In the genomic region with DNA sequence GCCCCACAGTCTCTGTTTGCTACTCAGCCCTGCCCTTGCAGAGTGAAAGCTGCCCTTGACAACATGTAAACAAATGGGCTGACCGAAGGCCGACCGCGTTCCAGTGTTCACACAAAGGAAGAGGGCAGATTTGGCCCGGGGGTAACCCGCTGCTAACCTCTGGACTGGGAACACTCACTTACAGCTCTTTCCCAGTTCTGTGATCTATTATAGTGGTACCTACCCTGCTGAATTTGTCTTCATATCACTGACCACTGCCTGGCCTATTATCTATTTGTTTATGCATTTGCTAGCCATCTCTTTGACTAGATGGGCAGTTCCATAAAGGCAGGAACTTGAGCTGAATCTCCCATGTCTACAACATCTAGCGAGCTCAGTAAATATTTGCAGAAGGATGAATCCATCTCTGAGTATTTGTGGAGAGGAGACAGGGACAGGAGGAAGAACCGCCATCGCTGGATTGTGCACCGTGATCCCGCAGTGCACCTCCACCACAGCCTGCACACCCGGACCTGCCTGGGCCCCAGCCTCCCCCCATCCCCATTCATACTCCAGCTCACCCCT, we compare ENCODE assay signal across 20 cellular contexts. TPM values are rescaled to one million over a fixed set of nuclear protein-coding genes. Genes with fewer than 3 reads are reported as not detected.
A peak's percentile ranks its signal among the peaks of the same experiment; 100 is the strongest.
DNase-seq lines count a peak whose midpoint lies in the region; ATAC-seq, FAIRE-seq and TF ChIP-seq lines count a peak whose summit lies in the region.
"Had no signal": no experiment of that assay in that cellular context is flagged by ENCODE, and none has a peak within 500 bp of the region (broad histone marks: within the 10 kb centered on the region; RNA-seq: fewer than 3 reads in every experiment).

No MANE protein-coding gene starts in this region.

- POLR2A ChIA-PET in HepG2 (lab: Yijun Ruan, JAX): interaction anchor here (0.8 to 16.7 kb wide), 12 partner anchors 9 to 517 kb away, joined by 3 to 210 read pairs (median 6); partner anchors contain the start of genes PSAP and SLC29A3

- peak overlapping the region; percentile 67 for H3K9ac ChIP-seq in HepG2 (ENCODE audit: insufficient read depth, low read depth, low read length)

- H3K4me1 Mint-ChIP-seq in type B pancreatic cell (ENCODE audit: unreplicated experiment): peaks cover 41% of the 10 kb centered on the region

- H3K36me3 Mint-ChIP-seq in type B pancreatic cell: no peaks in the 10 kb centered on the region

- in situ Hi-C loops in HepG2 (cut with HindIII; ENCODE audit: extremely low pct_ligation_motif_present, low pct_unique_long_range_greater_than_20kb): loop anchor here (25.0 kb wide), 1 partner anchor 703 kb away; no protein-coding TSS in a partner anchor

- H3K27me3 Mint-ChIP-seq in type B pancreatic cell: no peaks in the 10 kb centered on the region
- H3K27me3 Mint-ChIP-seq: activated naive CD4-positive, alpha-beta T cell treated with anti-CD3 and anti-CD28 coated beads, Interleukin-2, amount 50 U/mL, for 24 hours; T-helper 17 cell had no signal

- H2AFZ ChIP-seq in HepG2 (ENCODE audit: low read length): no peak overlapping the region

- H3K4me2 ChIP-seq in HepG2 (ENCODE audit: low read depth, low read length): peak overlapping the region; percentile 82

- no peak; a peak in 1 of 4 replicates for TF ChIP-seq POLR2A in HepG2 (IDR thresholded peaks at IDR 0.05; ENCODE audit: insufficient read depth in 1 of 2, low read depth in 2 of 2, low read length in 2 of 2)

- CTCF ChIA-PET in HepG2 (lab: Yijun Ruan, JAX; ENCODE audit: low intra/inter-chr PET ratio, low total read pairs): no interaction called here

- H3K9me3 Mint-ChIP-seq in type B pancreatic cell: no peaks in the 10 kb centered on the region
- H3K9me3 Mint-ChIP-seq: activated naive CD4-positive, alpha-beta T cell treated with anti-CD3 and anti-CD28 coated beads, Interleukin-2, amount 50 U/mL, for 24 hours had no signal

- ATAC-seq in HepG2: peak; percentile 93
- ATAC-seq: T-helper 17 cell had no signal

- BruUV-seq in HepG2 (replicated peaks; lab: Mats Ljungman, UMichigan): TSS peak; percentile 16

- H3K27ac ChIP-seq in HepG2 (ENCODE audit: extremely low read length, insufficient read depth, low read length): peak overlapping the region; percentile 92

- DNase-seq in NCI-H1417 (lab: John Stamatoyannopoulos, UW): peak in 2 of 3 experiments; percentile 4 to 30
- no peak for DNase-seq in NCI-H1417 treated with DMSO at 0.1 percent for 48 hours (lab: John Stamatoyannopoulos, UW)
- peak; percentile 29 for DNase-seq in NCI-H748 treated with DMSO at 0.1 percent for 48 hours (lab: John Stamatoyannopoulos, UW)
- peak; percentile 90 for DNase-seq in HepG2 (ENCODE audit: low spot score)
- no peak for DNase-seq in type B pancreatic cell (ENCODE audit: extremely low spot score, unreplicated experiment)
- no peak for DNase-seq in activated CD4-positive, alpha-beta T cell treated with anti-CD3 and anti-CD28 coated beads for 48 hours
- no peak for DNase-seq in GM20000 (ENCODE audit: low spot score)
- DNase-seq in NCI-H2107 treated with DMSO at 0.1 percent for 48 hours (lab: John Stamatoyannopoulos, UW; ENCODE audit: unreplicated experiment): no peak
- DNase-seq: BE2C; kidney; NCI-H526; stimulated activated CD8-positive, alpha-beta memory T cell treated with anti-CD3 and anti-CD28 coated beads, Interleukin-4, amount 100 ng/mL, for 48 hours; T-helper 17 cell had no signal

- H3K36me3 ChIP-seq in HepG2 (replicated peaks in 1 of 2; ENCODE audit: control insufficient read depth in 1 of 2, insufficient read depth in 2 of 2, low read length in 2 of 2): peaks cover 2 to 18% of the 10 kb centered on the region in 2 experiments
- H3K36me3 ChIP-seq: BE2C, neutrophil had no signal

- peak overlapping the region; percentile 59 for H3K27ac Mint-ChIP-seq in type B pancreatic cell
- H3K27ac Mint-ChIP-seq: activated naive CD4-positive, alpha-beta T cell treated with anti-CD3 and anti-CD28 coated beads, Interleukin-2, amount 50 U/mL, for 24 hours; T-helper 17 cell had no signal

- H3K79me2 ChIP-seq in HepG2 (ENCODE audit: insufficient read depth, low read length): peaks cover 17% of the 10 kb centered on the region

- peak overlapping the region in 2 of 3 experiments; percentile 23 to 51; a peak in 3 of 6 replicates for H3K4me3 ChIP-seq in HepG2 (replicated peaks in 1 of 3; ENCODE audit: insufficient read depth in 1 of 3, low read depth in 2 of 3, low read length in 3 of 3)
- H3K4me3 ChIP-seq: lung, upper lobe of left lung had no signal

- peak; percentile 15; the same call in 1 of the 2 replicates for TF ChIP-seq RAD21 in HepG2 (CRISPR knock-in tag; IDR thresholded peaks at IDR 0.05)

- intact Hi-C loops in HepG2 (cut with micrococcal nuclease; ENCODE audit: unreplicated experiment): loop anchor here (1.0 to 2.0 kb wide), 3 partner anchors 14 to 42 kb away; partner anchors contain the start of gene SLC29A3

- TF ChIP-seq EP300 in HepG2 (IDR thresholded peaks at IDR 0.05; ENCODE audit: low read depth in 2 of 2, low read length in 2 of 2): peak in 1 of 2 experiments; percentile 57; a peak in 2 of 4 replicates
- no peak for TF ChIP-seq EP300 in HepG2 (CRISPR knock-in tag; IDR thresholded peaks at IDR 0.05; ENCODE audit: borderline replicate concordance)

- FAIRE-seq in HepG2 (lab: Jason Lieb, UNC): peak; percentile 75
- FAIRE-seq: A204.1, bronchial epithelial cell, GM12892, kidney had no signal

- TF ChIP-seq CTCF in HepG2 (CRISPR knock-in tag; IDR thresholded peaks at IDR 0.05) (0 out of 2 replicates have a peak, but pooled peaks have one; percentile 10), type B pancreatic cell (conservative IDR thresholded peaks at IDR 0.05) (no peak), GM20000 (IDR thresholded peaks at IDR 0.05; ENCODE audit: extremely low read depth, missing control alignments) (no peak)

- no peaks in the 10 kb centered on the region for H3K27me3 ChIP-seq in HepG2 (ENCODE audit: control insufficient read depth in 1 of 2, insufficient read depth in 2 of 2, low read length in 2 of 2)
- H3K27me3 ChIP-seq: BE2C, neutrophil, upper lobe of left lung had no signal

- 2% methylated on average over 7 of the region's 12 CpGs for WGBS in HepG2 (ENCODE audit: low lambda C conversion rate)

- H3K9me3 ChIP-seq in HepG2 (ENCODE audit: low read length): no peaks in the 10 kb centered on the region
- H3K9me3 ChIP-seq: BE2C, neutrophil, upper lobe of left lung had no signal

- H3K4me1 ChIP-seq in HepG2 (ENCODE audit: insufficient read depth, low read length): peaks cover 96% of the 10 kb centered on the region

- no peaks in the 10 kb centered on the region for H4K20me1 ChIP-seq in HepG2 (ENCODE audit: insufficient read depth, low read length)

- peak overlapping the region; percentile 2 for H3K4me3 Mint-ChIP-seq in type B pancreatic cell
- H3K4me3 Mint-ChIP-seq: activated naive CD4-positive, alpha-beta T cell treated with anti-CD3 and anti-CD28 coated beads, Interleukin-2, amount 50 U/mL, for 24 hours; T-helper 17 cell had no signal

TF ChIP-seq in HepG2, 621 proteins besides CTCF, POLR2A, EP300 and RAD21 (continues in another document):
- TF ChIP-seq, protein P1, sequence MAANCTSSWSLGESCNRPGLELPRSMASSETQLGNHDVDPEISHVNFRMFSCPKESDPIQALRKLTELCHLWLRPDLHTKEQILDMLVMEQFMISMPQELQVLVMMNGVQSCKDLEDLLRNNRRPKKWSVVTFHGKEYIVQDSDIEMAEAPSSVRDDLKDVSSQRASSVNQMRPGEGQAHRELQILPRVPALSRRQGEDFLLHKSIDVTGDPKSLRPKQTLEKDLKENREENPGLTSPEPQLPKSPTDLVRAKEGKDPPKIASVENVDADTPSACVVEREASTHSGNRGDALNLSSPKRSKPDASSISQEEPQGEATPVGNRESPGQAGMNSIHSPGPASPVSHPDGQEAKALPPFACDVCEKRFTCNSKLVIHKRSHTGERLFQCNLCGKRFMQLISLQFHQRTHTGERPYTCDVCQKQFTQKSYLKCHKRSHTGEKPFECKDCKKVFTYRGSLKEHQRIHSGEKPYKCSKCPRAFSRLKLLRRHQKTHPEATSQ (CRISPR knock-in tag; IDR thresholded peaks at IDR 0.05; ENCODE audit: borderline replicate concordance): 0 out of 2 replicates have a peak, but pooled peaks have one; percentile 65
- TF ChIP-seq ZNF652 (CRISPR knock-in tag; IDR thresholded peaks at IDR 0.05; ENCODE audit: borderline replicate concordance, low read depth): no peak
- no peak for TF ChIP-seq THYN1 (CRISPR knock-in tag; IDR thresholded peaks at IDR 0.05; ENCODE audit: borderline replicate concordance, low read depth)
- no peak for TF ChIP-seq ZNF777 (CRISPR knock-in tag; IDR thresholded peaks at IDR 0.05)

RNA-seq across cellular contexts. Expression of gene SLC29A3, which starts 15.3 kb away (rescaled TPM):
- total RNA-seq in HepG2 (2016; rRNA removed; fragmentation: Illumina TruSeq; extraction: Trizol) (5.3 and 8.6 TPM in 2 replicates), type B pancreatic cell (ENCODE audit: low replicate concordance) (8.8 and 11.1 TPM in 2 replicates)
- total RNA-seq in HepG2 (2016; cell fraction: cytosol; rRNA removed; fragmentation: Illumina TruSeq; extraction: Trizol; ENCODE audit: low read depth): 3.3 and 4.1 TPM in 2 replicates
- total RNA-seq in HepG2 (2016; cell fraction: insoluble cytoplasmic fraction; rRNA removed; fragmentation: Illumina TruSeq; extraction: Trizol): 5.0 and 9.4 TPM in 2 replicates
- 6.3 and 7.6 TPM in 2 replicates for total RNA-seq in HepG2 (2016; cell fraction: membrane; rRNA removed; fragmentation: Illumina TruSeq; extraction: Trizol)
- 9.6 and 10.1 TPM in 2 replicates for total RNA-seq in HepG2 (2016; cell fraction: nucleus; rRNA removed; fragmentation: Illumina TruSeq; extraction: Trizol)
- 11.8 and 14.4 TPM in 2 replicates for polyA plus RNA-seq in HepG2 (2011; rRNA removed)
- 11.4 and 13.2 TPM in 2 replicates for polyA plus RNA-seq in HepG2 (2011; cell fraction: cytosol; rRNA removed)
- 10.9 and 11.3 TPM in 2 replicates for polyA plus RNA-seq in HepG2 (2011; cell fraction: nucleus; rRNA removed)
- 13.5 and 17.5 TPM in 2 replicates for polyA plus RNA-seq in HepG2 (2012)
- polyA plus RNA-seq in HepG2 (2016; cell fraction: cytosol; fragmentation: Illumina TruSeq; extraction: Trizol; ENCODE audit: low read depth): 5.1 and 5.8 TPM in 2 replicates
- 6.5 and 10.2 TPM in 2 replicates for polyA plus RNA-seq in HepG2 (2016; cell fraction: insoluble cytoplasmic fraction; fragmentation: Illumina TruSeq; extraction: Trizol; ENCODE audit: low read depth)
- polyA plus RNA-seq in HepG2 (2016; cell fraction: membrane; fragmentation: Illumina TruSeq; extraction: Trizol; ENCODE audit: low read depth): 8.9 and 9.6 TPM in 2 replicates
- 19.0 and 21.6 TPM in 2 replicates for polyA plus RNA-seq in HepG2 (2016; cell fraction: nucleus; fragmentation: Illumina TruSeq; extraction: Trizol; ENCODE audit: insufficient read depth, low read depth)
- polyA minus RNA-seq in HepG2 (2011; rRNA and poly(A)+ RNA removed; ENCODE audit: low replicate concordance): 18.5 and 33.8 TPM in 2 replicates
- polyA minus RNA-seq in HepG2 (2011; cell fraction: cytosol; rRNA and poly(A)+ RNA removed): 8.6 and 10.2 TPM in 2 replicates
- 11.1 and 12.4 TPM in 2 replicates for polyA minus RNA-seq in HepG2 (2011; cell fraction: nucleus; rRNA and poly(A)+ RNA removed)

Comparison
In these comparisons a context has a peak if more than half of its experiments do, and no peak if none do; other contexts are left out.
1. DNase-seq: peak in NCI-H1417 (2 of 3), NCI-H748 treated with DMSO at 0.1 percent for 48 hours (single experiment) and HepG2 (single experiment); none in NCI-H1417 treated with DMSO at 0.1 percent for 48 hours (single experiment), type B pancreatic cell (single experiment), activated CD4-positive, alpha-beta T cell treated with anti-CD3 and anti-CD28 coated beads for 48 hours (single experiment), GM20000 (single experiment) and NCI-H2107 treated with DMSO at 0.1 percent for 48 hours (single experiment).